ENCODE assay signal across 1 cellular context in genomic region chr15:51681303-51681963, GRCh38.
TF ChIP-seq lines count a peak whose summit lies in the region.

TSS of gene SCG3 (plus strand) at chr15:51681503. CDS start at chr15:51681756, 253 bp downstream.

TF ChIP-seq in HEK293, 187 proteins besides CTCF, POLR2A, EP300 and RAD21 (continued from another document and continues in another):
- TF ChIP-seq, protein P1, sequence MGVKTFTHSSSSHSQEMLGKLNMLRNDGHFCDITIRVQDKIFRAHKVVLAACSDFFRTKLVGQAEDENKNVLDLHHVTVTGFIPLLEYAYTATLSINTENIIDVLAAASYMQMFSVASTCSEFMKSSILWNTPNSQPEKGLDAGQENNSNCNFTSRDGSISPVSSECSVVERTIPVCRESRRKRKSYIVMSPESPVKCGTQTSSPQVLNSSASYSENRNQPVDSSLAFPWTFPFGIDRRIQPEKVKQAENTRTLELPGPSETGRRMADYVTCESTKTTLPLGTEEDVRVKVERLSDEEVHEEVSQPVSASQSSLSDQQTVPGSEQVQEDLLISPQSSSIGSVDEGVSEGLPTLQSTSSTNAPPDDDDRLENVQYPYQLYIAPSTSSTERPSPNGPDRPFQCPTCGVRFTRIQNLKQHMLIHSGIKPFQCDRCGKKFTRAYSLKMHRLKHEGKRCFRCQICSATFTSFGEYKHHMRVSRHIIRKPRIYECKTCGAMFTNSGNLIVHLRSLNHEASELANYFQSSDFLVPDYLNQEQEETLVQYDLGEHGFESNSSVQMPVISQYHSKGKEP (tag by site-specific recombination; IDR thresholded peaks at IDR 0.05): no peak
- TF ChIP-seq ZNF18 (tag by site-specific recombination; IDR thresholded peaks at IDR 0.05) (no peak), ZNF707 (tag by site-specific recombination; IDR thresholded peaks at IDR 0.05) (no peak), ZNF600 (tag by site-specific recombination; IDR thresholded peaks at IDR 0.05) (peak; percentile 45; the same call in 1 of the 2 replicates), REST (tag by site-specific recombination; IDR thresholded peaks at IDR 0.05) (peak; percentile 96), SP2 (tag by site-specific recombination; IDR thresholded peaks at IDR 0.05) (peak; percentile 68), ZNF266 (tag by site-specific recombination; IDR thresholded peaks at IDR 0.05; ENCODE audit: low read depth) (no peak), ZNF114 (tag by site-specific recombination; IDR thresholded peaks at IDR 0.05) (no peak), ZNF768 (tag by site-specific recombination; IDR thresholded peaks at IDR 0.05) (no peak), ZNF391 (tag by site-specific recombination; IDR thresholded peaks at IDR 0.05; ENCODE audit: borderline replicate concordance, low read depth) (no peak), ZNF510 (tag by site-specific recombination; IDR thresholded peaks at IDR 0.05; ENCODE audit: insufficient replicate concordance) (no peak), ZNF548 (tag by site-specific recombination; IDR thresholded peaks at IDR 0.05) (no peak), ZNF24 (tag by site-specific recombination; IDR thresholded peaks at IDR 0.05) (no peak), ZNF324 (tag by site-specific recombination; IDR thresholded peaks at IDR 0.05) (no peak), ZNF48 (tag by site-specific recombination; IDR thresholded peaks at IDR 0.05) (no peak), ZNF623 (tag by site-specific recombination; IDR thresholded peaks at IDR 0.05) (no peak), ZNF658 (tag by site-specific recombination; IDR thresholded peaks at IDR 0.05) (no peak), HOXD13 (CRISPR knock-in tag; IDR thresholded peaks at IDR 0.05; ENCODE audit: borderline replicate concordance) (0 out of 2 replicates have a peak, but pooled peaks have one; percentile 13), ZNF274 (IDR thresholded peaks at IDR 0.05; ENCODE audit: low read length) (no peak), ZNF274 (tag by site-specific recombination; IDR thresholded peaks at IDR 0.05; ENCODE audit: borderline replicate concordance) (no peak), FEZF1 (tag by site-specific recombination; IDR thresholded peaks at IDR 0.05) (no peak), ZIC2 (tag by site-specific recombination; IDR thresholded peaks at IDR 0.05) (peak; percentile 15; the same call in 1 of the 2 replicates), ZNF404 (tag by site-specific recombination; IDR thresholded peaks at IDR 0.05) (no peak), BCL11A (tag by site-specific recombination; IDR thresholded peaks at IDR 0.05; ENCODE audit: low read depth) (no peak), ZNF629 (tag by site-specific recombination; IDR thresholded peaks at IDR 0.05) (peak; percentile 57), ZNF626 (tag by site-specific recombination; IDR thresholded peaks at IDR 0.05) (no peak), ZNF354C (tag by site-specific recombination; IDR thresholded peaks at IDR 0.05; ENCODE audit: borderline replicate concordance, low read depth) (no peak), ZBTB10 (tag by site-specific recombination; IDR thresholded peaks at IDR 0.05) (0 out of 2 replicates have a peak, but pooled peaks have one; percentile 28), ZBTB11 (tag by site-specific recombination; conservative IDR thresholded peaks at IDR 0.05; ENCODE audit: low read depth) (peak; percentile 37; the same call in 1 of the 2 replicates), ZNF248 (tag by site-specific recombination; IDR thresholded peaks at IDR 0.05) (no peak), ZFHX2 (tag by site-specific recombination; conservative IDR thresholded peaks at IDR 0.05) (no peak), ZNF785 (tag by site-specific recombination; IDR thresholded peaks at IDR 0.05) (no peak), ZNF664 (tag by site-specific recombination; IDR thresholded peaks at IDR 0.05) (no peak), OSR2 (tag by site-specific recombination; IDR thresholded peaks at IDR 0.05) (no peak), ZNF184 (tag by site-specific recombination; IDR thresholded peaks at IDR 0.05) (no peak), ZNF571 (tag by site-specific recombination; IDR thresholded peaks at IDR 0.05) (no peak), ZNF639 (tag by site-specific recombination; IDR thresholded peaks at IDR 0.05) (no peak), ZFP41 (tag by site-specific recombination; IDR thresholded peaks at IDR 0.05; ENCODE audit: borderline replicate concordance) (no peak), ZNF501 (tag by site-specific recombination; IDR thresholded peaks at IDR 0.05) (no peak), SP3 (tag by site-specific recombination; IDR thresholded peaks at IDR 0.05) (peak; percentile 73)
- TF ChIP-seq, protein P2, sequence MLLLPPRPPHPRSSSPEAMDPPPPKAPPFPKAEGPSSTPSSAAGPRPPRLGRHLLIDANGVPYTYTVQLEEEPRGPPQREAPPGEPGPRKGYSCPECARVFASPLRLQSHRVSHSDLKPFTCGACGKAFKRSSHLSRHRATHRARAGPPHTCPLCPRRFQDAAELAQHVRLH (tag by site-specific recombination; IDR thresholded peaks at IDR 0.05): no peak
- TF ChIP-seq, protein P3, sequence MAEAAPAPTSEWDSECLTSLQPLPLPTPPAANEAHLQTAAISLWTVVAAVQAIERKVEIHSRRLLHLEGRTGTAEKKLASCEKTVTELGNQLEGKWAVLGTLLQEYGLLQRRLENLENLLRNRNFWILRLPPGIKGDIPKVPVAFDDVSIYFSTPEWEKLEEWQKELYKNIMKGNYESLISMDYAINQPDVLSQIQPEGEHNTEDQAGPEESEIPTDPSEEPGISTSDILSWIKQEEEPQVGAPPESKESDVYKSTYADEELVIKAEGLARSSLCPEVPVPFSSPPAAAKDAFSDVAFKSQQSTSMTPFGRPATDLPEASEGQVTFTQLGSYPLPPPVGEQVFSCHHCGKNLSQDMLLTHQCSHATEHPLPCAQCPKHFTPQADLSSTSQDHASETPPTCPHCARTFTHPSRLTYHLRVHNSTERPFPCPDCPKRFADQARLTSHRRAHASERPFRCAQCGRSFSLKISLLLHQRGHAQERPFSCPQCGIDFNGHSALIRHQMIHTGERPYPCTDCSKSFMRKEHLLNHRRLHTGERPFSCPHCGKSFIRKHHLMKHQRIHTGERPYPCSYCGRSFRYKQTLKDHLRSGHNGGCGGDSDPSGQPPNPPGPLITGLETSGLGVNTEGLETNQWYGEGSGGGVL (tag by site-specific recombination; IDR thresholded peaks at IDR 0.05): peak; percentile 84
- TF ChIP-seq, protein P4, sequence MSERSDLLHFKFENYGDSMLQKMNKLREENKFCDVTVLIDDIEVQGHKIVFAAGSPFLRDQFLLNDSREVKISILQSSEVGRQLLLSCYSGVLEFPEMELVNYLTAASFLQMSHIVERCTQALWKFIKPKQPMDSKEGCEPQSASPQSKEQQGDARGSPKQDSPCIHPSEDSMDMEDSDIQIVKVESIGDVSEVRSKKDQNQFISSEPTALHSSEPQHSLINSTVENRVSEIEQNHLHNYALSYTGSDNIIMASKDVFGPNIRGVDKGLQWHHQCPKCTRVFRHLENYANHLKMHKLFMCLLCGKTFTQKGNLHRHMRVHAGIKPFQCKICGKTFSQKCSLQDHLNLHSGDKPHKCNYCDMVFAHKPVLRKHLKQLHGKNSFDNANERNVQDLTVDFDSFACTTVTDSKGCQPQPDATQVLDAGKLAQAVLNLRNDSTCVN (tag by site-specific recombination; optimal IDR thresholded peaks at IDR 0.05): peak; percentile 63
- TF ChIP-seq, protein P5, sequence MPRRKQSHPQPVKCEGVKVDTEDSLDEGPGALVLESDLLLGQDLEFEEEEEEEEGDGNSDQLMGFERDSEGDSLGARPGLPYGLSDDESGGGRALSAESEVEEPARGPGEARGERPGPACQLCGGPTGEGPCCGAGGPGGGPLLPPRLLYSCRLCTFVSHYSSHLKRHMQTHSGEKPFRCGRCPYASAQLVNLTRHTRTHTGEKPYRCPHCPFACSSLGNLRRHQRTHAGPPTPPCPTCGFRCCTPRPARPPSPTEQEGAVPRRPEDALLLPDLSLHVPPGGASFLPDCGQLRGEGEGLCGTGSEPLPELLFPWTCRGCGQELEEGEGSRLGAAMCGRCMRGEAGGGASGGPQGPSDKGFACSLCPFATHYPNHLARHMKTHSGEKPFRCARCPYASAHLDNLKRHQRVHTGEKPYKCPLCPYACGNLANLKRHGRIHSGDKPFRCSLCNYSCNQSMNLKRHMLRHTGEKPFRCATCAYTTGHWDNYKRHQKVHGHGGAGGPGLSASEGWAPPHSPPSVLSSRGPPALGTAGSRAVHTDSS (tag by site-specific recombination; IDR thresholded peaks at IDR 0.05): 0 out of 2 replicates have a peak, but pooled peaks have one; percentile 9
